ENCODE assay signal across 1 cellular context in the genomic region with DNA sequence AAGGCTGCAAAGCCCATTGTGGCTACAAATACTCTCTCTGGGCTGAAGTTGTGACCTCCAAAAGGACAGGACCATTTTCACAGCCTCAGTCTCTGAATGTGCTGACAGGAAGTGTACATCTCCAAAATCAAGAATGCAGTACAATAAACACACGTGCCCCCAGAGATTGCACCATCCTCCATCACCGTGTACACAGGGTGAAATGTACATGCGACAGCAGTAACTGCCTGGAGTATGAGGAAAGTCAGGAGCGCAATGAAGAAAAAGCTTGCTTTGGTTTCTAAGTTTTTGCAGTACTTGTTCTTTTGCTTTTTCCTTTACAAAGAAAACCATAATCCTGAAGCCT.
TF ChIP-seq lines count a peak whose summit lies in the region.

No MANE protein-coding gene starts in this region.

TF ChIP-seq in GM23338, 12 proteins besides CTCF, POLR2A, EP300 and RAD21:
- TF ChIP-seq, protein P1, sequence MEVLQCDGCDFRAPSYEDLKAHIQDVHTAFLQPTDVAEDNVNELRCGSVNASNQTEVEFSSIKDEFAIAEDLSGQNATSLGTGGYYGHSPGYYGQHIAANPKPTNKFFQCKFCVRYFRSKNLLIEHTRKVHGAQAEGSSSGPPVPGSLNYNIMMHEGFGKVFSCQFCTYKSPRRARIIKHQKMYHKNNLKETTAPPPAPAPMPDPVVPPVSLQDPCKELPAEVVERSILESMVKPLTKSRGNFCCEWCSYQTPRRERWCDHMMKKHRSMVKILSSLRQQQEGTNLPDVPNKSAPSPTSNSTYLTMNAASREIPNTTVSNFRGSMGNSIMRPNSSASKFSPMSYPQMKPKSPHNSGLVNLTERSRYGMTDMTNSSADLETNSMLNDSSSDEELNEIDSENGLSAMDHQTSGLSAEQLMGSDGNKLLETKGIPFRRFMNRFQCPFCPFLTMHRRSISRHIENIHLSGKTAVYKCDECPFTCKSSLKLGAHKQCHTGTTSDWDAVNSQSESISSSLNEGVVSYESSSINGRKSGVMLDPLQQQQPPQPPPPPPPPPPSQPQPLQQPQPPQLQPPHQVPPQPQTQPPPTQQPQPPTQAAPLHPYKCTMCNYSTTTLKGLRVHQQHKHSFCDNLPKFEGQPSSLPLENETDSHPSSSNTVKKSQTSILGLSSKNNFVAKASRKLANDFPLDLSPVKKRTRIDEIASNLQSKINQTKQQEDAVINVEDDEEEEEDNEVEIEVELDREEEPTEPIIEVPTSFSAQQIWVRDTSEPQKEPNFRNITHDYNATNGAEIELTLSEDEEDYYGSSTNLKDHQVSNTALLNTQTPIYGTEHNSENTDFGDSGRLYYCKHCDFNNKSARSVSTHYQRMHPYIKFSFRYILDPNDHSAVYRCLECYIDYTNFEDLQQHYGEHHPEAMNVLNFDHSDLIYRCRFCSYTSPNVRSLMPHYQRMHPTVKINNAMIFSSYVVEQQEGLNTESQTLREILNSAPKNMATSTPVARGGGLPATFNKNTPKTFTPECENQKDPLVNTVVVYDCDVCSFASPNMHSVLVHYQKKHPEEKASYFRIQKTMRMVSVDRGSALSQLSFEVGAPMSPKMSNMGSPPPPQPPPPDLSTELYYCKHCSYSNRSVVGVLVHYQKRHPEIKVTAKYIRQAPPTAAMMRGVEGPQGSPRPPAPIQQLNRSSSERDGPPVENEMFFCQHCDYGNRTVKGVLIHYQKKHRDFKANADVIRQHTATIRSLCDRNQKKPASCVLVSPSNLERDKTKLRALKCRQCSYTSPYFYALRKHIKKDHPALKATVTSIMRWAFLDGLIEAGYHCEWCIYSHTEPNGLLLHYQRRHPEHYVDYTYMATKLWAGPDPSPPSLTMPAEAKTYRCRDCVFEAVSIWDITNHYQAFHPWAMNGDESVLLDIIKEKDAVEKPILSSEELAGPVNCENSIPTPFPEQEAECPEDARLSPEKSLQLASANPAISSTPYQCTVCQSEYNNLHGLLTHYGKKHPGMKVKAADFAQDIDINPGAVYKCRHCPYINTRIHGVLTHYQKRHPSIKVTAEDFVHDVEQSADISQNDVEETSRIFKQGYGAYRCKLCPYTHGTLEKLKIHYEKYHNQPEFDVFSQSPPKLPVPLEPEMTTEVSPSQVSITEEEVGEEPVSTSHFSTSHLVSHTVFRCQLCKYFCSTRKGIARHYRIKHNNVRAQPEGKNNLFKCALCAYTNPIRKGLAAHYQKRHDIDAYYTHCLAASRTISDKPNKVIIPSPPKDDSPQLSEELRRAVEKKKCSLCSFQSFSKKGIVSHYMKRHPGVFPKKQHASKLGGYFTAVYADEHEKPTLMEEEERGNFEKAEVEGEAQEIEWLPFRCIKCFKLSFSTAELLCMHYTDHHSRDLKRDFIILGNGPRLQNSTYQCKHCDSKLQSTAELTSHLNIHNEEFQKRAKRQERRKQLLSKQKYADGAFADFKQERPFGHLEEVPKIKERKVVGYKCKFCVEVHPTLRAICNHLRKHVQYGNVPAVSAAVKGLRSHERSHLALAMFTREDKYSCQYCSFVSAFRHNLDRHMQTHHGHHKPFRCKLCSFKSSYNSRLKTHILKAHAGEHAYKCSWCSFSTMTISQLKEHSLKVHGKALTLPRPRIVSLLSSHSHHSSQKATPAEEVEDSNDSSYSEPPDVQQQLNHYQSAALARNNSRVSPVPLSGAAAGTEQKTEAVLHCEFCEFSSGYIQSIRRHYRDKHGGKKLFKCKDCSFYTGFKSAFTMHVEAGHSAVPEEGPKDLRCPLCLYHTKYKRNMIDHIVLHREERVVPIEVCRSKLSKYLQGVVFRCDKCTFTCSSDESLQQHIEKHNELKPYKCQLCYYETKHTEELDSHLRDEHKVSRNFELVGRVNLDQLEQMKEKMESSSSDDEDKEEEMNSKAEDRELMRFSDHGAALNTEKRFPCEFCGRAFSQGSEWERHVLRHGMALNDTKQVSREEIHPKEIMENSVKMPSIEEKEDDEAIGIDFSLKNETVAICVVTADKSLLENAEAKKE (CRISPR knock-in tag; IDR thresholded peaks at IDR 0.05), result no peak
- TF ChIP-seq EZH2phosphoT487 (IDR thresholded peaks at IDR 0.05; ENCODE audit: unreplicated experiment), result no peak
- no peak for TF ChIP-seq JUNB (IDR thresholded peaks at IDR 0.05; ENCODE audit: unreplicated experiment)
- TF ChIP-seq, protein P2, sequence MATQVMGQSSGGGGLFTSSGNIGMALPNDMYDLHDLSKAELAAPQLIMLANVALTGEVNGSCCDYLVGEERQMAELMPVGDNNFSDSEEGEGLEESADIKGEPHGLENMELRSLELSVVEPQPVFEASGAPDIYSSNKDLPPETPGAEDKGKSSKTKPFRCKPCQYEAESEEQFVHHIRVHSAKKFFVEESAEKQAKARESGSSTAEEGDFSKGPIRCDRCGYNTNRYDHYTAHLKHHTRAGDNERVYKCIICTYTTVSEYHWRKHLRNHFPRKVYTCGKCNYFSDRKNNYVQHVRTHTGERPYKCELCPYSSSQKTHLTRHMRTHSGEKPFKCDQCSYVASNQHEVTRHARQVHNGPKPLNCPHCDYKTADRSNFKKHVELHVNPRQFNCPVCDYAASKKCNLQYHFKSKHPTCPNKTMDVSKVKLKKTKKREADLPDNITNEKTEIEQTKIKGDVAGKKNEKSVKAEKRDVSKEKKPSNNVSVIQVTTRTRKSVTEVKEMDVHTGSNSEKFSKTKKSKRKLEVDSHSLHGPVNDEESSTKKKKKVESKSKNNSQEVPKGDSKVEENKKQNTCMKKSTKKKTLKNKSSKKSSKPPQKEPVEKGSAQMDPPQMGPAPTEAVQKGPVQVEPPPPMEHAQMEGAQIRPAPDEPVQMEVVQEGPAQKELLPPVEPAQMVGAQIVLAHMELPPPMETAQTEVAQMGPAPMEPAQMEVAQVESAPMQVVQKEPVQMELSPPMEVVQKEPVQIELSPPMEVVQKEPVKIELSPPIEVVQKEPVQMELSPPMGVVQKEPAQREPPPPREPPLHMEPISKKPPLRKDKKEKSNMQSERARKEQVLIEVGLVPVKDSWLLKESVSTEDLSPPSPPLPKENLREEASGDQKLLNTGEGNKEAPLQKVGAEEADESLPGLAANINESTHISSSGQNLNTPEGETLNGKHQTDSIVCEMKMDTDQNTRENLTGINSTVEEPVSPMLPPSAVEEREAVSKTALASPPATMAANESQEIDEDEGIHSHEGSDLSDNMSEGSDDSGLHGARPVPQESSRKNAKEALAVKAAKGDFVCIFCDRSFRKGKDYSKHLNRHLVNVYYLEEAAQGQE (IDR thresholded peaks at IDR 0.05; ENCODE audit: unreplicated experiment), result no peak
- TF ChIP-seq STAT1 (IDR thresholded peaks at IDR 0.05; ENCODE audit: unreplicated experiment), result no peak
- TF ChIP-seq, protein P3, sequence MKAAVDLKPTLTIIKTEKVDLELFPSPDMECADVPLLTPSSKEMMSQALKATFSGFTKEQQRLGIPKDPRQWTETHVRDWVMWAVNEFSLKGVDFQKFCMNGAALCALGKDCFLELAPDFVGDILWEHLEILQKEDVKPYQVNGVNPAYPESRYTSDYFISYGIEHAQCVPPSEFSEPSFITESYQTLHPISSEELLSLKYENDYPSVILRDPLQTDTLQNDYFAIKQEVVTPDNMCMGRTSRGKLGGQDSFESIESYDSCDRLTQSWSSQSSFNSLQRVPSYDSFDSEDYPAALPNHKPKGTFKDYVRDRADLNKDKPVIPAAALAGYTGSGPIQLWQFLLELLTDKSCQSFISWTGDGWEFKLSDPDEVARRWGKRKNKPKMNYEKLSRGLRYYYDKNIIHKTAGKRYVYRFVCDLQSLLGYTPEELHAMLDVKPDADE (IDR thresholded peaks at IDR 0.05), result no peak
